13 cellular contexts compared by ENCODE assay signal in the genomic region with DNA sequence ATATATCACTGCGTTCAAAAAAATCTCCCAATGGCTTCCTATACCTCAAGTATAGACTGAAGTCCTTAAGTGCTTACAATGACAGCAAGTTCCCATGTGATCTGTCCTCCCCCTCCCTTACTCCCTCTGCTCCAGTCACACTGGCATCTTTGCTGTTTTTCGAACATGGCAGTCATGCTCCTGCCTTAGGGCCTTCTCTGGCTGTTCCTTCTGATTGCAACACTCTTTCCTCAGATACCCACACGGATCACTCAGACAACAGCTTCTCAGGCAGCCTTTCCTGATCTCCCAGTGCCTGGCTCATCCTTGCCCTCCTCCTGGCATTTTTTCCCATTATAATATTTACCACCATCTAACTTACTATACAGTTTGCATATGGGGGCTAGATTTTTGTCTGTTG.
"Had no signal": no experiment of that assay in that cellular context is flagged by ENCODE, and none has a peak within 500 bp of the region (broad histone marks: within the 10 kb centered on the region; RNA-seq: fewer than 3 reads in every experiment).

No MANE protein-coding gene starts in this region.

- H3K27ac ChIP-seq: epithelial cell of prostate, pancreas had no signal

- ATAC-seq: naive thymus-derived CD8-positive, alpha-beta T cell had no signal

- H3K9me3 ChIP-seq: pancreas had no signal

- H3K4me3 ChIP-seq: pancreas, skin epidermis had no signal

- DNase-seq: activated CD4-positive, alpha-beta memory T cell treated with anti-CD3 and anti-CD28 coated beads, Interleukin-2, amount 10 ng/mL, durations not matched to agents 7 days and 5 days; activated CD4-positive, alpha-beta T cell treated with anti-CD3 and anti-CD28 coated beads for 4 hours; activated effector memory CD4-positive, alpha-beta T cell treated with anti-CD3 and anti-CD28 coated beads, Interleukin-2, amount 50 U/mL, for 16 hours; activated T-cell treated with anti-CD3 and anti-CD28 coated beads, Interleukin-2, amount 50 U/mL, for 24 hours; cerebellar nuclear complex; effector memory CD4-positive, alpha-beta T cell; mesenchymal stem cell; naive thymus-derived CD8-positive, alpha-beta T cell; pancreas; stimulated activated CD4-positive, alpha-beta T cell treated with anti-CD3 and anti-CD28 coated beads, Interleukin-4, amount 100 ng/mL, for 24 hours; stimulated activated naive CD4-positive, alpha-beta T cell had no signal

- H3K27me3 ChIP-seq: pancreas had no signal
